In the genomic region with DNA sequence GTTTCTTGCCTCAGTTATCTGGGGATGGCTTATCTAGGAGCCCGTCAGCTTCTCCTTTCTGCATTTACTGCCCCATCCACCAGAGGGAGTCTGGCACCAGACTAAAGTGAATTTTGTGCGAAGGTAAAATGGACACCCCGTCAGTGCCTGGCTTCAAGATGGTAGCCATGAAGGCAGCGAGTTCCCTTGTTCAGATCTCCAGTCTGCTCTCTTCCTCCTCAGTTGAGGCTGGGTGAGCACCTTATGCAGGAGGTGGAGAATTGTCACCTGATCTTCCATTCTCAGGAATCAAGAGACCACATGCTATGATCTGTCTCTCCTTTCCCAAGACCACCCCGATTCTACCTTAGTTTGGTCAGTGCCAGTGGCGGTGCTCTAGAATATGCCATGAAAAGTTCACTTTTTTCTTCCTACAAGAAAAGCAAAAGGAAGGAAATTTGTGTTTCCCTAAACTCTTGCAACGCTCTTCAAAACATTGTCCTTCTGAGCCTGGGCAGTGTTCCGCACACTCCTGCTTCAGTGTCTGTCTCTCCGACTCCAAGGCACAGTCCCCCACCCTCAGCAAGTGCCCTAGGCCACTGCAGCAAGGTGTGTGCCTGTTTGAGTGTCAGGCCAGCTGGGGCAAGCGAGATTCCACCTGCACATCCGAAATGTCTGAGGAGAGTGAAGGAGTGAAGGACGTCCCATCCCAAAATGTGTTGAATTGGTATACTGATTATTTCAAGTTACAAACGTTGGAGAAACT, we compare ENCODE assay signal across 8 cellular contexts.
DNase-seq lines count a peak whose midpoint lies in the region; ATAC-seq and TF ChIP-seq lines count a peak whose summit lies in the region.

No MANE protein-coding gene starts in this region.

- TF ChIP-seq CTCF in 22Rv1 (IDR thresholded peaks at IDR 0.05) (peak; percentile 85), GM10266 (IDR thresholded peaks at IDR 0.05; ENCODE audit: control insufficient read depth, insufficient read depth, low read depth, missing control alignments) (peak; percentile 73)

- no peak overlapping the region for H3K27ac ChIP-seq in 22Rv1

- peak; percentile 67 for DNase-seq in GM10266 (ENCODE audit: extremely low spot score)
- peak; percentile 38 to 68 for DNase-seq in NCI-H526 (lab: John Stamatoyannopoulos, UW)
- peak; percentile 27 for DNase-seq in activated CD8-positive, alpha-beta memory T cell treated with anti-CD3 and anti-CD28 coated beads, Interleukin-2, amount 50 U/mL, for 4 hours
- DNase-seq in globus pallidus (ENCODE audit: low spot score): peak; percentile 6
- DNase-seq in stimulated activated CD4-positive, alpha-beta T cell treated with anti-CD3 and anti-CD28 coated beads, TNF-alpha, amount 100 ng/mL, for 48 hours (ENCODE audit: low read depth in 3 of 3): peak; percentile 8 to 22 (median 12)

- ATAC-seq in HG02870 (IDR thresholded peaks at IDR 0.05; ENCODE audit: unreplicated experiment) (peak; percentile 82), GM18861 (IDR thresholded peaks at IDR 0.05; ENCODE audit: unreplicated experiment) (no peak)

Comparison
In these comparisons a context has a peak if more than half of its experiments do, and no peak if none do; other contexts are left out.
1. DNase-seq: peak in every context shown above with its lines; median percentile 67 in GM10266; 53 in NCI-H526; 27 in activated CD8-positive, alpha-beta memory T cell treated with anti-CD3 and anti-CD28 coated beads, Interleukin-2, amount 50 U/mL, for 4 hours; 12 in stimulated activated CD4-positive, alpha-beta T cell treated with anti-CD3 and anti-CD28 coated beads, TNF-alpha, amount 100 ng/mL, for 48 hours; 6 in globus pallidus.